Comparison of ENCODE assay signal across 8 cellular contexts in genomic region chr12:48996794-48997718, GRCh38. TPM values are rescaled to one million over a fixed set of nuclear protein-coding genes. Genes with fewer than 3 reads are reported as not detected.
DNase-seq lines count a peak whose midpoint lies in the region; ATAC-seq and TF ChIP-seq lines count a peak whose summit lies in the region.

No MANE protein-coding gene starts in this region.

- TF ChIP-seq CTCF in Caco-2 (IDR thresholded peaks at IDR 0.05; ENCODE audit: insufficient read depth in 1 of 2, low read depth in 1 of 2, low read length in 1 of 2, severe bottlenecking in 1 of 2, unreplicated experiment in 1 of 2) (peak; percentile 57 to 97), SK-N-SH (IDR thresholded peaks at IDR 0.05) (peak; percentile 61), astrocyte of the spinal cord (IDR thresholded peaks at IDR 0.05; ENCODE audit: low read depth, low read length) (peak; percentile 95), psoas muscle (IDR thresholded peaks at IDR 0.05) (peak; percentile 58)

- CTCF ChIA-PET in Caco-2 (lab: Charles Lee) (interaction anchor here (0.5 to 6.3 kb wide), 33 partner anchors 8 to 244 kb away, joined by 3 to 90 read pairs (median 6); partner anchors contain the start of genes ARF3, DDX23, FKBP11 and LMBR1L), SK-N-SH (lab: Yijun Ruan, JAX) (interaction anchor here (0.6 to 33.0 kb wide), 21 partner anchors 9 to 181 kb away, joined by 3 to 935 read pairs (median 5); partner anchors contain the start of genes DDX23, PRKAG1, RND1 and WNT1)

- peak; percentile 39 for TF ChIP-seq RAD21 in SK-N-SH (IDR thresholded peaks at IDR 0.05; ENCODE audit: low read length)

- H3K27ac ChIP-seq in SK-N-SH (ENCODE audit: low read depth in 2 of 2, low read length in 1 of 2) (no peak overlapping the region), psoas muscle (no peak overlapping the region)

- peaks cover 10% of the 10 kb centered on the region for H3F3A ChIP-seq in SK-N-SH (replicated peaks; ENCODE audit: insufficient read depth)

- intact Hi-C loops in Caco-2 (cut with micrococcal nuclease; ENCODE audit: unreplicated experiment), result loop anchor here (5.0 kb wide), 1 partner anchor 60 kb away; no protein-coding TSS in a partner anchor
- intact Hi-C loops in psoas muscle (cut with DNase I), result no loop called here

- POLR2A ChIA-PET in Caco-2 (lab: Charles Lee), result interaction anchor here (0.5 to 1.9 kb wide), 6 partner anchors 11 to 145 kb away, joined by 3 to 7 read pairs (median 4); partner anchors contain the start of genes DDX23 and PRKAG1
- POLR2A ChIA-PET in SK-N-SH (lab: Yijun Ruan, JAX), result interaction anchor here (0.6 kb wide), 1 partner anchor 51 kb away, joined by 3 read pairs; no protein-coding TSS in a partner anchor

- H3K9me3 Mint-ChIP-seq in Caco-2 (ENCODE audit: unreplicated experiment), result no peaks in the 10 kb centered on the region

- H3K9ac ChIP-seq in SK-N-SH, result no peak overlapping the region

- H3K36me3 ChIP-seq in Caco-2 (ENCODE audit: control insufficient read depth, insufficient read depth, low read length), result no peaks in the 10 kb centered on the region
- peaks cover 5 to 8% of the 10 kb centered on the region in 2 experiments for H3K36me3 ChIP-seq in SK-N-SH (replicated peaks in 1 of 2; ENCODE audit: control insufficient read depth in 1 of 2, insufficient read depth in 2 of 2, low read length in 1 of 2)
- peaks cover 0 to 13% of the 10 kb centered on the region in 2 donors for H3K36me3 ChIP-seq in psoas muscle (ENCODE audit: insufficient read depth in 1 of 2, low read depth in 1 of 2)

- H3K27me3 ChIP-seq in Caco-2 (replicated peaks; ENCODE audit: control insufficient read depth, insufficient read depth, low read length) (no peaks in the 10 kb centered on the region), SK-N-SH (ENCODE audit: insufficient read depth) (no peaks in the 10 kb centered on the region), psoas muscle (ENCODE audit: insufficient read depth in 3 of 3, low read length in 2 of 3) (peaks cover 0 to 70% (median 0%) of the 10 kb centered on the region in 3 donors)

- peaks cover 35% of the 10 kb centered on the region for H3K4me1 Mint-ChIP-seq in Caco-2 (ENCODE audit: low read depth, unreplicated experiment)

- no peaks in the 10 kb centered on the region for H3K79me2 ChIP-seq in SK-N-SH (ENCODE audit: insufficient read depth)

- no peaks in the 10 kb centered on the region for H4K20me1 ChIP-seq in SK-N-SH (ENCODE audit: insufficient read depth)

- peaks cover 24% of the 10 kb centered on the region for H3K36me3 Mint-ChIP-seq in Caco-2 (ENCODE audit: insufficient read depth, unreplicated experiment)

- H3K27ac Mint-ChIP-seq in Caco-2 (ENCODE audit: unreplicated experiment), result no peak overlapping the region

- in situ Hi-C loops in astrocyte of the spinal cord (cut with HindIII; ENCODE audit: low sequenced_read_pairs), result no loop called here

- WGBS in SK-N-SH (ENCODE audit: low lambda C conversion rate), result 57% methylated on average over 43 of the region's 71 CpGs
- 10 to 24% (median 14%) methylated on average over 63 to 71 of the region's 71 CpGs for WGBS in psoas muscle, 3 donors

- no peak for TF ChIP-seq EP300 in SK-N-SH (IDR thresholded peaks at IDR 0.05; ENCODE audit: borderline replicate concordance in 1 of 2, low read depth in 1 of 2, low read length in 1 of 2)

- H3K4me1 ChIP-seq in Caco-2 (peaks cover 28% of the 10 kb centered on the region), SK-N-SH (ENCODE audit: control insufficient read depth in 1 of 2, insufficient read depth in 2 of 2, low read depth in 1 of 2, low read length in 1 of 2) (peaks cover 11 to 19% of the 10 kb centered on the region in 2 experiments; a peak in 3 of 4 replicates), psoas muscle (peaks cover 34% of the 10 kb centered on the region)

- DNase-seq in Caco-2 (peak; percentile 76 to 86), HuH-7.5 (ENCODE audit: low spot score) (peak; percentile 91), SK-N-SH (peak; percentile 82), astrocyte of the spinal cord (ENCODE audit: low read depth, low spot score) (peak; percentile 67), hypothalamus (lab: John Stamatoyannopoulos, UW) (peak in 36 of 51 donors; percentile 7 to 79 (median 49)), psoas muscle (peak; percentile 82 to 88)

- BruUV-seq in Caco-2 (replicated peaks; lab: Mats Ljungman, UMichigan), result no TSS peak

- H3K4me3 Mint-ChIP-seq in Caco-2 (ENCODE audit: unreplicated experiment), result peak overlapping the region; percentile 91

- no peaks in the 10 kb centered on the region for H3K27me3 Mint-ChIP-seq in Caco-2 (ENCODE audit: insufficient read depth, unreplicated experiment)

- H3K9me3 ChIP-seq in Caco-2 (no peaks in the 10 kb centered on the region), SK-N-SH (no peaks in the 10 kb centered on the region), psoas muscle (no peaks in the 10 kb centered on the region)

- no peak overlapping the region for H2AFZ ChIP-seq in SK-N-SH (ENCODE audit: low read depth)

- peak; percentile 30 to 57 (median 40) for ATAC-seq in psoas muscle
- ATAC-seq in HG03280 (IDR thresholded peaks at IDR 0.05; ENCODE audit: unreplicated experiment), result no peak
- ATAC-seq in GM21367 (IDR thresholded peaks at IDR 0.05; ENCODE audit: unreplicated experiment), result no peak

- H3K9me2 ChIP-seq in SK-N-SH, result no peaks in the 10 kb centered on the region

- H3K4me3 ChIP-seq in Caco-2 (ENCODE audit: low read depth, low read length) (peak overlapping the region; percentile 49), SK-N-SH (ENCODE audit: low read depth in 2 of 2, low read length in 1 of 2) (peak overlapping the region; percentile 23 to 44; a peak in 3 of 4 replicates), astrocyte of the spinal cord (ENCODE audit: low read depth, low read length) (peak overlapping the region; percentile 15), psoas muscle (peak overlapping the region; percentile 65)

- no peak overlapping the region for H3K4me2 ChIP-seq in SK-N-SH

TF ChIP-seq in SK-N-SH, 30 proteins besides CTCF, POLR2A, EP300 and RAD21:
- TF ChIP-seq RFX5 (IDR thresholded peaks at IDR 0.05; ENCODE audit: low read length) (no peak), FOSL2 (IDR thresholded peaks at IDR 0.05; ENCODE audit: borderline replicate concordance, low read depth) (no peak), SMC3 (IDR thresholded peaks at IDR 0.05; ENCODE audit: low read depth, low read length) (peak; percentile 37), JUND (IDR thresholded peaks at IDR 0.05) (no peak), NRF1 (IDR thresholded peaks at IDR 0.05; ENCODE audit: low read depth, low read length) (no peak), PBX3 (IDR thresholded peaks at IDR 0.05) (no peak), SIN3A (IDR thresholded peaks at IDR 0.05; ENCODE audit: borderline replicate concordance, low read depth, low read length) (no peak), GATA2 (CRISPR knock-in tag; IDR thresholded peaks at IDR 0.05) (no peak)
TF ChIP-seq in SK-N-SH: peak in this region for 1.

RNA-seq across cellular contexts. Expression of gene DDN, which starts 2.1 kb away (rescaled TPM):
- total RNA-seq in Caco-2 (2022) (1.7 and 1.9 TPM in 2 replicates), psoas muscle (100 to 1,000 TPM in 2 of 4 donors, 10 to 100 TPM in 2; 11.2 to 485 (median 123) TPM)
- polyA plus RNA-seq in SK-N-SH (2012; rRNA removed) (0.20 and 0.24 TPM in 2 replicates), psoas muscle (100 to 1,000 TPM in 1 of 3 donors, 10 to 100 TPM in 2; 43.0 to 126 (median 72.6) TPM)
- 0.17 TPM in 2 replicates for polyA plus RNA-seq in SK-N-SH (2012; cell fraction: cytosol; rRNA removed)
- 0.99 and 1.4 TPM in 2 replicates for polyA plus RNA-seq in SK-N-SH (2012; cell fraction: nucleus; rRNA removed)

RNA-seq across cellular contexts. Expression of gene WNT1, which starts 18.9 kb away (rescaled TPM):
- total RNA-seq in Caco-2 (2022) (0.63 TPM in 1 of 2 replicates, not detected in the other), psoas muscle (not detected)
- polyA plus RNA-seq in SK-N-SH (2012; rRNA removed) (not detected in 2 replicates), psoas muscle (not detected)
- polyA plus RNA-seq in SK-N-SH (2012; cell fraction: cytosol; rRNA removed), result not detected in 2 replicates
- not detected in 2 replicates for polyA plus RNA-seq in SK-N-SH (2012; cell fraction: nucleus; rRNA removed)

RNA-seq across cellular contexts. Expression of gene PRKAG1, which starts 21.5 kb away (rescaled TPM):
- total RNA-seq in Caco-2 (2022) (60.3 and 61.4 TPM in 2 replicates), psoas muscle (10 to 100 TPM; 49.5 to 91.6 (median 70.6) TPM)
- polyA plus RNA-seq in SK-N-SH (2012; rRNA removed) (75.1 and 113 TPM in 2 replicates), psoas muscle (100 to 1,000 TPM in 1 of 3 donors, 10 to 100 TPM in 2; 67.5 to 105 (median 86.5) TPM)
- polyA plus RNA-seq in SK-N-SH (2012; cell fraction: cytosol; rRNA removed), result 90.8 and 99.1 TPM in 2 replicates
- 50.3 and 85.4 TPM in 2 replicates for polyA plus RNA-seq in SK-N-SH (2012; cell fraction: nucleus; rRNA removed)

RNA-seq across cellular contexts. Expression of gene WNT10B, which starts 25.5 kb away (rescaled TPM):
- total RNA-seq in Caco-2 (2022) (4.2 and 4.4 TPM in 2 replicates), psoas muscle (under 1 TPM in 2 of 4 donors, not detected in 2; 0.26 to 0.53 TPM)
- polyA plus RNA-seq in SK-N-SH (2012; rRNA removed) (0.11 and 0.18 TPM in 2 replicates), psoas muscle (under 1 TPM in 2 of 3 donors, not detected in 1; 0.13 to 0.14 TPM)
- polyA plus RNA-seq in SK-N-SH (2012; cell fraction: cytosol; rRNA removed), result 0.08 and 0.23 TPM in 2 replicates
- polyA plus RNA-seq in SK-N-SH (2012; cell fraction: nucleus; rRNA removed), result 0.33 and 0.54 TPM in 2 replicates

RNA-seq across cellular contexts. Expression of gene ARF3, which starts 39.8 kb away (rescaled TPM):
- total RNA-seq in Caco-2 (2022), result 249 and 257 TPM in 2 replicates
- 204 and 261 TPM in 2 replicates for polyA plus RNA-seq in SK-N-SH (2012; rRNA removed)
- polyA plus RNA-seq in SK-N-SH (2012; cell fraction: cytosol; rRNA removed), result 191 and 203 TPM in 2 replicates
- 152 and 174 TPM in 2 replicates for polyA plus RNA-seq in SK-N-SH (2012; cell fraction: nucleus; rRNA removed)
- 10 to 100 TPM; 17.4 to 27.0 (median 22.3) TPM for total RNA-seq in psoas muscle
- polyA plus RNA-seq in psoas muscle, result 10 to 100 TPM in 2 of 3 donors, 1 to 10 TPM in 1; 7.4 to 18.1 (median 13.2) TPM

Comparison
In these comparisons a context has a peak if more than half of its experiments do, and no peak if none do; other contexts are left out.
1. H3K4me3 ChIP-seq: peak in every context shown above with its lines; median percentile 65 in psoas muscle; 49 in Caco-2; 34 in SK-N-SH; 15 in astrocyte of the spinal cord.
2. ATAC-seq: peak in psoas muscle (4 of 4); none in HG03280 (single experiment) and GM21367 (single experiment).
3. Peak in every context shown above with its lines, with median percentiles within 50 percentile points of each other: DNase-seq and CTCF ChIP-seq.